ENCODE assay signal across 8 cellular contexts in genomic region chr6:169212897-169213813, GRCh38. TPM values are rescaled to one million over a fixed set of nuclear protein-coding genes. Genes with fewer than 3 reads are reported as not detected.
DNase-seq lines count a peak whose midpoint lies in the region; ATAC-seq and FAIRE-seq lines count a peak whose summit lies in the region.

No MANE protein-coding gene starts in this region.

- no peak for FAIRE-seq in RCC 7860 (lab: Jason Lieb, UNC)

- H3K36me3 ChIP-seq in naive thymus-derived CD4-positive, alpha-beta T cell (ENCODE audit: control insufficient read depth in 2 of 3, insufficient read depth in 3 of 3, low read length in 3 of 3), result no peaks in the 10 kb centered on the region

- intact Hi-C loops in activated T-helper 2 cell treated with anti-CD3 and anti-CD28 coated beads, Interferon-gamma antibody, Interleukin-2, Interleukin-4, amounts not matched to agents 10 μg/mL and 5 μg/mL and 100 μg/mL, durations not matched to agents 14 hours and 24 hours and 36 hours (cut with micrococcal nuclease), result loop anchor here (1.0 to 10.0 kb wide), 2 partner anchors 441 to 542 kb away; partner anchors contain the start of genes DYNLT2 and ERMARD
- intact Hi-C loops in naive thymus-derived CD4-positive, alpha-beta T cell (cut with micrococcal nuclease), result loop anchor here (1.0 to 5.0 kb wide), 9 partner anchors 329 to 1386 kb away; partner anchors contain the start of genes TBP (in 2 of the 2), AFDN (in 1 of the 2), C6orf120 (in 1 of the 2) and DYNLT2 (in 1 of the 2)

- H3K4me1 ChIP-seq in naive thymus-derived CD4-positive, alpha-beta T cell (ENCODE audit: control insufficient read depth in 2 of 2, insufficient read depth in 2 of 2, low read length in 2 of 2), result peaks cover 4 to 8% of the 10 kb centered on the region in 2 donors

- peak overlapping the region; percentile 52 for H3K27ac Mint-ChIP-seq in activated T-helper 2 cell treated with anti-CD3 and anti-CD28 coated beads, Interferon-gamma antibody, Interleukin-2, Interleukin-4, amounts not matched to agents 10 μg/mL and 5 μg/mL and 100 μg/mL, durations not matched to agents 14 hours and 24 hours and 36 hours
- peak overlapping the region; percentile 53 to 90 (median 81) for H3K27ac Mint-ChIP-seq in naive thymus-derived CD4-positive, alpha-beta T cell
- H3K27ac Mint-ChIP-seq in stimulated activated effector memory CD8-positive, alpha-beta T cell treated with anti-CD3 and anti-CD28 coated beads, Interleukin-12 subunit alpha, Interleukin-12 subunit beta, amount 100 ng/mL, for 72 hours, result peak overlapping the region; percentile 78

- DNase-seq in CMK (ENCODE audit: low read depth) (peak; percentile 63), HT-29 (ENCODE audit: low spot score) (peak; percentile 86), RCC 7860 (ENCODE audit: low spot score) (peak; percentile 59), fibroblast of peridontal ligament (ENCODE audit: extremely low read depth) (peak; percentile 77)
- peak; percentile 87 for DNase-seq in activated T-helper 2 cell treated with anti-CD3 and anti-CD28 coated beads, Interferon-gamma antibody, Interleukin-2, Interleukin-4, amounts not matched to agents 10 μg/mL and 5 μg/mL and 100 μg/mL, durations not matched to agents 14 hours and 24 hours and 36 hours (ENCODE audit: low spot score)
- peak; percentile 82 to 94 (median 91) for DNase-seq in naive thymus-derived CD4-positive, alpha-beta T cell
- DNase-seq in stimulated activated effector memory CD8-positive, alpha-beta T cell treated with anti-CD3 and anti-CD28 coated beads, Interleukin-12 subunit alpha, Interleukin-12 subunit beta, amount 100 ng/mL, for 72 hours (ENCODE audit: low spot score in 2 of 2), result peak; percentile 82 to 90

- H3K9me3 Mint-ChIP-seq in activated T-helper 2 cell treated with anti-CD3 and anti-CD28 coated beads, Interferon-gamma antibody, Interleukin-2, Interleukin-4, amounts not matched to agents 10 μg/mL and 5 μg/mL and 100 μg/mL, durations not matched to agents 14 hours and 24 hours and 36 hours, result peaks cover 31% of the 10 kb centered on the region
- peaks cover 2 to 37% (median 4%) of the 10 kb centered on the region in 11 donors for H3K9me3 Mint-ChIP-seq in naive thymus-derived CD4-positive, alpha-beta T cell
- peaks cover 11% of the 10 kb centered on the region for H3K9me3 Mint-ChIP-seq in stimulated activated effector memory CD8-positive, alpha-beta T cell treated with anti-CD3 and anti-CD28 coated beads, Interleukin-12 subunit alpha, Interleukin-12 subunit beta, amount 100 ng/mL, for 72 hours

- CTCF ChIA-PET in naive thymus-derived CD4-positive, alpha-beta T cell (lab: Charles Lee), result no interaction called here

- no peaks in the 10 kb centered on the region for H3K27me3 ChIP-seq in naive thymus-derived CD4-positive, alpha-beta T cell (ENCODE audit: control insufficient read depth in 2 of 2, insufficient read depth in 2 of 2, low read length in 2 of 2)

- ATAC-seq in GM21360 (IDR thresholded peaks at IDR 0.05; ENCODE audit: unreplicated experiment), result peak; percentile 100
- peak; percentile 99 for ATAC-seq in naive thymus-derived CD4-positive, alpha-beta T cell
- peak; percentile 100 for ATAC-seq in stimulated activated effector memory CD8-positive, alpha-beta T cell treated with anti-CD3 and anti-CD28 coated beads, Interleukin-12 subunit alpha, Interleukin-12 subunit beta, amount 100 ng/mL, for 72 hours

- peaks cover 17% of the 10 kb centered on the region for H3K4me1 Mint-ChIP-seq in activated T-helper 2 cell treated with anti-CD3 and anti-CD28 coated beads, Interferon-gamma antibody, Interleukin-2, Interleukin-4, amounts not matched to agents 10 μg/mL and 5 μg/mL and 100 μg/mL, durations not matched to agents 14 hours and 24 hours and 36 hours (ENCODE audit: low read depth)
- H3K4me1 Mint-ChIP-seq in naive thymus-derived CD4-positive, alpha-beta T cell, result peaks cover 0 to 30% (median 16%) of the 10 kb centered on the region in 7 donors
- peaks cover 22% of the 10 kb centered on the region for H3K4me1 Mint-ChIP-seq in stimulated activated effector memory CD8-positive, alpha-beta T cell treated with anti-CD3 and anti-CD28 coated beads, Interleukin-12 subunit alpha, Interleukin-12 subunit beta, amount 100 ng/mL, for 72 hours

- H3K36me3 Mint-ChIP-seq in activated T-helper 2 cell treated with anti-CD3 and anti-CD28 coated beads, Interferon-gamma antibody, Interleukin-2, Interleukin-4, amounts not matched to agents 10 μg/mL and 5 μg/mL and 100 μg/mL, durations not matched to agents 14 hours and 24 hours and 36 hours (ENCODE audit: low read depth), result peaks cover 8% of the 10 kb centered on the region
- H3K36me3 Mint-ChIP-seq in naive thymus-derived CD4-positive, alpha-beta T cell, result peaks cover 4 to 16% (median 5%) of the 10 kb centered on the region in 5 donors
- no peaks in the 10 kb centered on the region for H3K36me3 Mint-ChIP-seq in stimulated activated effector memory CD8-positive, alpha-beta T cell treated with anti-CD3 and anti-CD28 coated beads, Interleukin-12 subunit alpha, Interleukin-12 subunit beta, amount 100 ng/mL, for 72 hours

- peak overlapping the region; percentile 58 for H3K4me3 Mint-ChIP-seq in activated T-helper 2 cell treated with anti-CD3 and anti-CD28 coated beads, Interferon-gamma antibody, Interleukin-2, Interleukin-4, amounts not matched to agents 10 μg/mL and 5 μg/mL and 100 μg/mL, durations not matched to agents 14 hours and 24 hours and 36 hours (ENCODE audit: low read depth)
- peak overlapping the region; percentile 53 to 82 (median 68) for H3K4me3 Mint-ChIP-seq in naive thymus-derived CD4-positive, alpha-beta T cell
- peak overlapping the region; percentile 53 for H3K4me3 Mint-ChIP-seq in stimulated activated effector memory CD8-positive, alpha-beta T cell treated with anti-CD3 and anti-CD28 coated beads, Interleukin-12 subunit alpha, Interleukin-12 subunit beta, amount 100 ng/mL, for 72 hours

- POLR2A ChIA-PET in naive thymus-derived CD4-positive, alpha-beta T cell (lab: Charles Lee), result interaction anchor here (0.6 to 1.1 kb wide), 5 partner anchors 489 to 1372 kb away, joined by 3 to 4 read pairs (median 3); partner anchors contain the start of genes C6orf120, DYNLT2, ERMARD and PDCD2

- peak overlapping the region; percentile 13 for H3K4me3 ChIP-seq in naive thymus-derived CD4-positive, alpha-beta T cell (ENCODE audit: low read length)

- peaks cover 3% of the 10 kb centered on the region for H3K27me3 Mint-ChIP-seq in activated T-helper 2 cell treated with anti-CD3 and anti-CD28 coated beads, Interferon-gamma antibody, Interleukin-2, Interleukin-4, amounts not matched to agents 10 μg/mL and 5 μg/mL and 100 μg/mL, durations not matched to agents 14 hours and 24 hours and 36 hours (ENCODE audit: low read depth)
- H3K27me3 Mint-ChIP-seq in naive thymus-derived CD4-positive, alpha-beta T cell, result peaks cover 0 to 4% (median 0%) of the 10 kb centered on the region in 5 donors

- H3K27ac ChIP-seq in naive thymus-derived CD4-positive, alpha-beta T cell (ENCODE audit: low read depth, low read length), result peak overlapping the region; percentile 56

- H3K9me3 ChIP-seq in naive thymus-derived CD4-positive, alpha-beta T cell (ENCODE audit: control insufficient read depth in 2 of 3, low read length in 3 of 3), result no peaks in the 10 kb centered on the region

RNA-seq across cellular contexts. Expression of gene THBS2, which starts 40.5 kb away (rescaled TPM):
- not detected in 2 replicates for total RNA-seq in HT-29 (2014; rRNA removed; shearing (Covaris generic))
- not detected in 2 replicates for total RNA-seq in activated T-helper 2 cell treated with anti-CD3 and anti-CD28 coated beads, Interferon-gamma antibody, Interleukin-2, Interleukin-4, amounts not matched to agents 10 μg/mL and 5 μg/mL and 100 μg/mL, durations not matched to agents 14 hours and 24 hours and 36 hours
- not detected for total RNA-seq in naive thymus-derived CD4-positive, alpha-beta T cell
- under 1 TPM in 1 of 2 donors, not detected in 1; 0.08 TPM for polyA plus RNA-seq in naive thymus-derived CD4-positive, alpha-beta T cell

Comparison
In these comparisons a context has a peak if more than half of its experiments do, and no peak if none do; other contexts are left out.
1. Peak in every context shown above with its lines: DNase-seq, ATAC-seq, H3K4me3 ChIP-seq and H3K27ac ChIP-seq.